8 cellular contexts compared by ENCODE assay signal in the genomic region with DNA sequence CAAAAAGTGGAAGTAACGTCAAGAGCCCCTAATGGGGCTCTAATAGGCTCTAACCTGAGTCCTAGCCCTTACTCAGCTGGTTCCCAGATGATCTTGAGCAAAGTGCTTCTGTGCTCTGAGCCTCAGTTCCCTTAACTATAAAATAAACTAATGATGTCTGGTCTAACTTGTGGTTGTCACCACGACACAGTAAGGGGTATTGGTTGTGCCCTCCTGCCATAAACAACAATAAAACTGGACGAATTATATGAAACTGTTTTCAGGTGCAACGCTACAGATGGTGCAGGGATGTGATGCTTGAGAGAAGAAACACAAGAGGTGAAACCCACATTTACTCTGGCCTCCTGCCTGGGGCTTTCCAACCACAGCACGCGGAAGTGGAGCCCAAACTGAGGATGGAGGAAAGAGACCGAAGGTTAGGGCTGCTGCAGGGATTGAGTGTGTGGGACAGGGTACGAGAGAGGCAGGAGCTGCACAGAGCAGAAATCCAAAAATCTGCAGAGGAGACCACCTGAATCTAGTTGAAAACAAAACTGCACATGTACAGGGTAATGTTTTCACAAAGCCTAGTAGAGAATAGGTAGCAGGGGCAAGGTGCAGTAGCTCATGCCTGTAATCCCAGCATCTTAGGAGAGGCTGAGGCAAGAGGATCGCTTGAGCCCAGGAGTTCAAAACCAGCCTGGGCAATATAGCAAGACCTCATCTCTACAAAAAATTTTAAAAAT. TPM values are rescaled to one million over a fixed set of nuclear protein-coding genes. Genes with fewer than 3 reads are reported as not detected.
DNase-seq lines count a peak whose midpoint lies in the region; ATAC-seq, FAIRE-seq and TF ChIP-seq lines count a peak whose summit lies in the region.

No MANE protein-coding gene starts in this region.

- ATAC-seq in GM21526 (IDR thresholded peaks at IDR 0.05; ENCODE audit: low FRiP score, unreplicated experiment) (peak; percentile 75), HG03575 (IDR thresholded peaks at IDR 0.05; ENCODE audit: extremely low read depth, insufficient number of reproducible peaks, low FRiP score, unreplicated experiment) (peak; percentile 60)
- peak; percentile 92 for ATAC-seq in effector memory CD8-positive, alpha-beta T cell (replicated peaks)

- TF ChIP-seq CTCF in BE2C (IDR thresholded peaks at IDR 0.05; ENCODE audit: low read depth, low read length) (no peak), dorsolateral prefrontal cortex (IDR thresholded peaks at IDR 0.05 in 54 of 56, conservative IDR thresholded peaks at IDR 0.05 in 2 of 56; ENCODE audit: low read depth in 1 of 56, partially characterized antibody in 56 of 56) (no peak), H9 (conservative IDR thresholded peaks at IDR 0.05) (no peak)

- H3K4me1 Mint-ChIP-seq in effector memory CD8-positive, alpha-beta T cell (ENCODE audit: low read depth in 2 of 2): peaks cover 5 to 11% of the 10 kb centered on the region in 2 donors
- 0 out of 4 replicates have a peak, but pooled peaks cover 0 to 4% of the 10 kb centered on the region in 2 experiments for H3K4me1 Mint-ChIP-seq in H9

- no peaks in the 10 kb centered on the region for H3K36me3 ChIP-seq in BE2C

- H3K9me3 ChIP-seq in BE2C: no peaks in the 10 kb centered on the region
- no peaks in the 10 kb centered on the region for H3K9me3 ChIP-seq in H9 (ENCODE audit: control insufficient read depth, low read depth, low read length)

- H4K5ac ChIP-seq in H9 (ENCODE audit: insufficient read length, low read depth, low read length): no peak overlapping the region

- peak overlapping the region in 1 of 2 donors; percentile 83 for H3K27ac Mint-ChIP-seq in effector memory CD8-positive, alpha-beta T cell
- peak overlapping the region in 1 of 3 experiments; percentile 45; a peak in 1 of 7 replicates for H3K27ac Mint-ChIP-seq in H9

- no peak overlapping the region for H2BK12ac ChIP-seq in H9 (ENCODE audit: insufficient read length, low read depth, low read length)

- H3K27ac ChIP-seq in dorsolateral prefrontal cortex (no peak overlapping the region), H9 (ENCODE audit: insufficient read length, low read depth, low read length) (no peak overlapping the region)

- intact Hi-C loops in dorsolateral prefrontal cortex (cut with DNase I): no loop called here

- H3K23ac ChIP-seq in H9 (ENCODE audit: insufficient read length, low read depth, low read length): no peak overlapping the region

- H2AK5ac ChIP-seq in H9 (ENCODE audit: insufficient read length, low read length): no peak overlapping the region

- no peaks in the 10 kb centered on the region for H3K79me2 ChIP-seq in H9 (ENCODE audit: insufficient read depth, low read length)

- DNase-seq in GM12891 (ENCODE audit: insufficient read length, low spot score) (no peak), UCSD-AML1 (lab: John Stamatoyannopoulos, UW; ENCODE audit: unreplicated experiment) (no peak), BE2C (no peak), dorsolateral prefrontal cortex (no peak), H9 (no peak)
- no peak for DNase-seq in effector memory CD8-positive, alpha-beta T cell

- no peak overlapping the region for H3K9ac ChIP-seq in H9 (ENCODE audit: extremely low read depth, insufficient read length, low read length)

- H2BK15ac ChIP-seq in H9 (ENCODE audit: low read depth, low read length): no peak overlapping the region

- no peak overlapping the region for H4K91ac ChIP-seq in H9 (ENCODE audit: insufficient read length, low read depth, low read length)

- no peak overlapping the region for H3K14ac ChIP-seq in H9 (ENCODE audit: insufficient read depth, low read length)

- no peak overlapping the region for H3K4ac ChIP-seq in H9 (ENCODE audit: low read depth, low read length)

- no peak overlapping the region for H3K4me2 ChIP-seq in H9 (ENCODE audit: insufficient read depth, insufficient read length, low read length)

- H3K9me3 Mint-ChIP-seq in effector memory CD8-positive, alpha-beta T cell: peaks cover 0 to 3% of the 10 kb centered on the region in 2 donors
- H3K9me3 Mint-ChIP-seq in H9: peaks cover 0 to 5% of the 10 kb centered on the region in 2 experiments; a peak in 4 of 5 replicates

- H3K36me3 Mint-ChIP-seq in effector memory CD8-positive, alpha-beta T cell (ENCODE audit: insufficient read depth): no peaks in the 10 kb centered on the region
- peaks cover 0 to 3% (median 0%) of the 10 kb centered on the region in 3 experiments; a peak in 2 of 7 replicates for H3K36me3 Mint-ChIP-seq in H9 (ENCODE audit: insufficient read depth in 1 of 3, low read depth in 3 of 3)

- no peak overlapping the region for H3K18ac ChIP-seq in H9 (ENCODE audit: insufficient read length, low read depth, low read length)

- H2BK5ac ChIP-seq in H9 (ENCODE audit: insufficient read length, low read length): no peak overlapping the region

- H3K4me3 Mint-ChIP-seq in effector memory CD8-positive, alpha-beta T cell: peak overlapping the region; percentile 7 to 16
- H3K4me3 Mint-ChIP-seq in H9: no peak overlapping the region

- H3T11ph ChIP-seq in H9 (ENCODE audit: low read length): no peak overlapping the region

- no peak overlapping the region for H3K56ac ChIP-seq in H9 (ENCODE audit: insufficient read length, low read depth, low read length)

- H2BK20ac ChIP-seq in H9 (ENCODE audit: low read depth, low read length, poor library complexity, severe bottlenecking): no peak overlapping the region

- no peak overlapping the region for H2BK120ac ChIP-seq in H9 (ENCODE audit: low read depth, low read length, poor library complexity, severe bottlenecking)

- H3K4me3 ChIP-seq in BE2C (ENCODE audit: low read depth, low read length): no peak overlapping the region
- H3K4me3 ChIP-seq in dorsolateral prefrontal cortex: no peak overlapping the region

- no peaks in the 10 kb centered on the region for H3K23me2 ChIP-seq in H9 (ENCODE audit: insufficient read length, low read depth, low read length, poor library complexity, severe bottlenecking)

- H3K4me1 ChIP-seq in BE2C (no peaks in the 10 kb centered on the region), H9 (ENCODE audit: insufficient read depth, low read length) (no peaks in the 10 kb centered on the region)

- H3K79me1 ChIP-seq in H9 (ENCODE audit: insufficient read depth, low read depth, low read length, poor library complexity, severe bottlenecking): no peaks in the 10 kb centered on the region

- H3K27me3 ChIP-seq in BE2C: no peaks in the 10 kb centered on the region
- H3K27me3 ChIP-seq in dorsolateral prefrontal cortex: no peaks in the 10 kb centered on the region
- no peaks in the 10 kb centered on the region for H3K27me3 ChIP-seq in H9 (ENCODE audit: insufficient read depth, low read length)

- H4K20me1 ChIP-seq in H9 (ENCODE audit: control insufficient read depth, insufficient read depth, insufficient read length): no peaks in the 10 kb centered on the region

- no peak overlapping the region for H2AFZ ChIP-seq in H9 (ENCODE audit: low read length)

- no peak overlapping the region for H4K8ac ChIP-seq in H9 (replicated peaks; ENCODE audit: insufficient read length, low read depth, low read length)

- H3K27me3 Mint-ChIP-seq in effector memory CD8-positive, alpha-beta T cell: no peaks in the 10 kb centered on the region
- H3K27me3 Mint-ChIP-seq in H9 (ENCODE audit: low read depth): peaks cover 2% of the 10 kb centered on the region; the same call in 1 of the 2 replicates

- WGBS in H9 (ENCODE audit: extremely low coverage, insufficient read length, low lambda C conversion rate): no CpG with 5 or more reads among the region's 9 CpGs

- no peak for TF ChIP-seq POLR2A in GM12891 (IDR thresholded peaks at IDR 0.05; ENCODE audit: low read depth, low read length)

- FAIRE-seq in GM12891 (lab: Jason Lieb, UNC): peak; percentile 97

TF ChIP-seq in GM12891, 5 proteins besides CTCF, POLR2A, EP300 and RAD21:
- TF ChIP-seq PAX5 (IDR thresholded peaks at IDR 0.05; ENCODE audit: insufficient read depth, low read length, severe bottlenecking): no peak
- TF ChIP-seq SPI1 (IDR thresholded peaks at IDR 0.05; ENCODE audit: low read depth, low read length): peak; percentile 70

RNA-seq across cellular contexts. Expression of gene BCL2L14, which starts 45.6 kb away (rescaled TPM):
- polyA plus RNA-seq in GM12891 (2012; ENCODE audit: low read depth, missing spikeins): 5.9 TPM
- not detected for polyA plus RNA-seq in BE2C (2012; ENCODE audit: insufficient read depth, insufficient read length, low read depth)
- total RNA-seq in dorsolateral prefrontal cortex (under 1 TPM in 9 of 120 experiments, not detected in 111; 0.28 to 0.55 (median 0.39) TPM), H9 (2021) (0.28 and 0.42 TPM in 2 replicates)

Comparison
In these comparisons a context has a peak if more than half of its experiments do, and no peak if none do; other contexts are left out.
1. H3K4me3 Mint-ChIP-seq: peak in effector memory CD8-positive, alpha-beta T cell (2 of 2); none in H9 (0 of 2).
2. Peak in every context shown above with its lines, with median percentiles within 50 percentile points of each other: ATAC-seq.